ENCODE assay signal across 29 cellular contexts in the genomic region with DNA sequence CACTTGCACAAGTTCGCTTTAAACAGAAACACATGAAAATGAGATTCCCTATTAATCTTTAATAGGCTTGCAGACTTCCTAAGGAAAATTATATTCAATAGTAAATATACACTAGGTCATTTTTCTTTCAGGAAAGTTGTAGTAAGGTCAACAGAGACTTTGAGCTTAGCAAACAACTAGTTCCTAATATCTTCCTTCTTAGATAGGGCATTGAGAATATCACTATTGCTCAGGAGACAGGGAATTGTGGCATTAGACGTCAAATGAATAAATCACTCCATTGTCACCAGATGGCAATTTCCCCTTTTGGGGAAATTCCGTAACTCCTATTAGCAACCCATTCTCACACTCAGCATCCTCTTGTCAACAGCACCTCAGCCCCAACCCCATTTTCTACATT.
"Had no signal": no experiment of that assay in that cellular context is flagged by ENCODE, and none has a peak within 500 bp of the region (broad histone marks: within the 10 kb centered on the region; RNA-seq: fewer than 3 reads in every experiment).

No MANE protein-coding gene starts in this region.

- H3K9me3 ChIP-seq: adrenal gland, body of pancreas, esophagus muscularis mucosa, gastroesophageal sphincter had no signal

- ATAC-seq: activated CD4-positive, alpha-beta T cell treated with anti-CD3 and anti-CD28 coated beads for 36 hours; activated CD8-positive, alpha-beta memory T cell treated with anti-CD3 and anti-CD28 coated beads, Interleukin-2, amount 10 ng/mL, durations not matched to agents 7 days and 5 days; activated CD8-positive, alpha-beta T cell treated with anti-CD3 and anti-CD28 coated beads, Interleukin-2, amount 10 ng/mL, durations not matched to agents 7 days and 5 days; activated naive CD8-positive, alpha-beta T cell treated with anti-CD3 and anti-CD28 coated beads, Interleukin-2, amount 50 U/mL, for 24 hours; body of pancreas; effector memory CD8-positive, alpha-beta T cell; gastroesophageal sphincter had no signal

- H3K27ac ChIP-seq: adrenal gland, body of pancreas, esophagus muscularis mucosa, gastroesophageal sphincter had no signal

- DNase-seq: activated CD4-positive, alpha-beta memory T cell treated with anti-CD3 and anti-CD28 coated beads for 36 hours; activated CD4-positive, alpha-beta T cell treated with anti-CD3 and anti-CD28 coated beads for 36 hours; activated CD4-positive, alpha-beta T cell treated with anti-CD3 and anti-CD28 coated beads, Interleukin-2, amount 10 ng/mL, durations not matched to agents 24 days and 14 days; activated CD4-positive, CD25-positive, alpha-beta regulatory T cell; activated CD4-positive, CD25-positive, alpha-beta regulatory T cell treated with anti-CD3 and anti-CD28 coated beads, Interleukin-2, amount 50 U/mL, for 72 hours; activated CD8-positive, alpha-beta memory T cell treated with anti-CD3 and anti-CD28 coated beads, Interleukin-2, amount 10 ng/mL, durations not matched to agents 7 days and 5 days; activated CD8-positive, alpha-beta memory T cell treated with anti-CD3 and anti-CD28 coated beads, Interleukin-2, amount 50 U/mL, for 4 hours; activated CD8-positive, alpha-beta T cell treated with anti-CD3 and anti-CD28 coated beads, Interleukin-2, amount 10 ng/mL, durations not matched to agents 7 days and 5 days; activated effector memory CD4-positive, alpha-beta T cell treated with anti-CD3 and anti-CD28 coated beads, Interleukin-2, amount 50 U/mL, for 16 hours; activated naive CD4-positive, alpha-beta T cell treated with anti-CD3 and anti-CD28 coated beads for 36 hours; activated naive CD8-positive, alpha-beta T cell treated with anti-CD3 and anti-CD28 coated beads for 36 hours; activated naive CD8-positive, alpha-beta T cell treated with anti-CD3 and anti-CD28 coated beads, Interleukin-2, amount 50 U/mL, for 24 hours; activated T-cell treated with anti-CD3 and anti-CD28 coated beads, Interleukin-2, amount 50 U/mL, for 1 hour; activated T-cell treated with anti-CD3 and anti-CD28 coated beads, Interleukin-2, amount 50 U/mL, for 48 hours; amygdala; aorta; body of pancreas; caudate nucleus; cortex of kidney; dermis blood vessel endothelial cell; effector CD4-positive, alpha-beta T cell; effector memory CD8-positive, alpha-beta T cell; erythroblast; foreskin melanocyte; T-helper 2 cell had no signal

- H3K4me1 ChIP-seq: adrenal gland, esophagus muscularis mucosa, gastroesophageal sphincter had no signal

- H3K36me3 ChIP-seq: adrenal gland, esophagus muscularis mucosa, gastroesophageal sphincter had no signal

- H3K27me3 ChIP-seq: adrenal gland, body of pancreas, esophagus muscularis mucosa, gastroesophageal sphincter had no signal

- FAIRE-seq: colon had no signal

- H3K4me3 ChIP-seq: adrenal gland, body of pancreas, esophagus muscularis mucosa, gastroesophageal sphincter had no signal
